1 cellular context compared by ENCODE assay signal in genomic region chr1:21520899-21521716, GRCh38.
TF ChIP-seq lines count a peak whose summit lies in the region.

No MANE protein-coding gene starts in this region.

TF ChIP-seq in GM23338, 12 proteins besides CTCF, POLR2A, EP300 and RAD21 (continued from another document):
- TF ChIP-seq REST (IDR thresholded peaks at IDR 0.05; ENCODE audit: unreplicated experiment) (no peak), CREB1 (CRISPR knock-in tag; IDR thresholded peaks at IDR 0.05; ENCODE audit: low read depth) (no peak)
TF ChIP-seq in GM23338: peak in this region for 0.
